Comparison of ENCODE assay signal across 35 cellular contexts in genomic region chr2:53620961-53621360, GRCh38.
"Had no signal": no experiment of that assay in that cellular context is flagged by ENCODE, and none has a peak within 500 bp of the region (broad histone marks: within the 10 kb centered on the region; RNA-seq: fewer than 3 reads in every experiment).

No MANE protein-coding gene starts in this region.

- H3K27me3 ChIP-seq: MG63 had no signal

- H3K4me3 ChIP-seq: MG63 had no signal

- DNase-seq: Karpas-422, Kasumi-1, MG63, MM.1S, MV-4-11, NCI-H1048, NCI-H1092, NCI-H1092 treated with DMSO at 0.1 percent for 48 hours, NCI-H1105, NCI-H1105 treated with DMSO at 0.1 percent for 48 hours, NCI-H1417, NCI-H1417 treated with DMSO at 0.1 percent for 48 hours, NCI-H1436, NCI-H1436 treated with DMSO at 0.1 percent for 48 hours, NCI-H146, NCI-H1694, NCI-H1694 treated with DMSO at 0.1 percent for 48 hours, NCI-H187, NCI-H187 treated with DMSO at 0.1 percent for 48 hours, NCI-H1930, NCI-H2029, NCI-H2029 treated with DMSO at 0.1 percent for 48 hours, NCI-H2081, NCI-H2081 treated with DMSO at 0.1 percent for 48 hours, NCI-H2107, NCI-H2171, NCI-H2171 treated with DMSO at 0.1 percent for 48 hours, NCI-H2227 treated with DMSO at 0.1 percent for 48 hours, NCI-H226, NCI-H345, NCI-H446, NCI-H446 treated with DMSO at 0.1 percent for 48 hours, NCI-H510A, NCI-H510A treated with DMSO at 0.1 percent for 48 hours, NCI-H524 had no signal

- H3K9me3 ChIP-seq: MG63 had no signal

- H3K36me3 ChIP-seq: MG63 had no signal
